1 cellular context compared by ENCODE assay signal in the genomic region with DNA sequence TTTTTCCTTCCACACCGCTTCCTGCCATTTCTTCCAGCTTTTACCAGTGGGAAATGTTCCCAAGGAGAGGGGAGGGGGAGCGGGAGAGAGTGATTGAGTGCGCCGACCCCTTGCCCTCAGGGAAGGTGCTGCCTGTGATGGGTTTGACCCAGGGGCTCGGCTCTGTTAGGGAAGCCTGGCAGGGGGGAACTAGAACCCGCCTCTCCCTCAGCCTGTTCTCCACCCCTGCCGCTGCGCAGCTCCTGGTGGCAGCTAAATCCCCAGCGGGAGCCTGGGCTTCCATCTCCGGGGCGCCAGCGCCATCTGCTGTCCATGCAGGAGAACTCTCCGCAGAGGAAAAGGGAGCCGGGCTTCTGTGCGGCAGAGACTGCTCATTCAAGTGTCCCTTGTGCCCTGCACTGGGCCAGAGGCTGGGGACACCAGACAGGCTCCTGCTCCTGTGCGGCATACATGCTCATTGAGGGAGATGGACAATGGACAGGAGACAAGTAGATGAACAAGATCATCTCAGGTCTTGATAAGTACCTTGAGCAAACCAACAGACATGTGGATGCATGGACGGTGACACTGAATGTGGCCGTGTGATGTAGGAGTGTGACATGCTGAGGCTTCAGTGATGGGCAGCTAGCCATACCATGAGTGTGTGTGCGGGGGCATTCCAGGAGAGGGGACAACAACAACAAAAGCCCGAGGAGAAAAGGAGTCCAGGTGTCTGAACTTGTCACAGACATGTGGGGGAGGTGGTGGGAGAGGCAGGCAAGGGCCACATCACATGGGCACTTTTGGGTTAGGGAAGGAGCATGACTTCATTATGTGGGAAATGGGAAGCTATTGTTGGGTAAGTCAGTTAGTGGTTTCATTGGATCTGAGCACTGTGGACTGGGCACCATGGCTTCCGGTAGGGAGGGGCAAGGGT.
TF ChIP-seq lines count a peak whose summit lies in the region.

No MANE protein-coding gene starts in this region.

TF ChIP-seq in HepG2, 621 proteins besides CTCF, POLR2A, EP300 and RAD21 (continues in another document):
- TF ChIP-seq, protein P1, sequence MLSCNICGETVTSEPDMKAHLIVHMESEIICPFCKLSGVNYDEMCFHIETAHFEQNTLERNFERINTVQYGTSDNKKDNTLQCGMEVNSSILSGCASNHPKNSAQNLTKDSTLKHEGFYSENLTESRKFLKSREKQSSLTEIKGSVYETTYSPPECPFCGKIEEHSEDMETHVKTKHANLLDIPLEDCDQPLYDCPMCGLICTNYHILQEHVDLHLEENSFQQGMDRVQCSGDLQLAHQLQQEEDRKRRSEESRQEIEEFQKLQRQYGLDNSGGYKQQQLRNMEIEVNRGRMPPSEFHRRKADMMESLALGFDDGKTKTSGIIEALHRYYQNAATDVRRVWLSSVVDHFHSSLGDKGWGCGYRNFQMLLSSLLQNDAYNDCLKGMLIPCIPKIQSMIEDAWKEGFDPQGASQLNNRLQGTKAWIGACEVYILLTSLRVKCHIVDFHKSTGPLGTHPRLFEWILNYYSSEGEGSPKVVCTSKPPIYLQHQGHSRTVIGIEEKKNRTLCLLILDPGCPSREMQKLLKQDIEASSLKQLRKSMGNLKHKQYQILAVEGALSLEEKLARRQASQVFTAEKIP (CRISPR knock-in tag; IDR thresholded peaks at IDR 0.05; ENCODE audit: borderline replicate concordance) = no peak
- TF ChIP-seq ZNF557 (CRISPR knock-in tag; IDR thresholded peaks at IDR 0.05) (no peak), IRF2 (CRISPR knock-in tag; IDR thresholded peaks at IDR 0.05) (peak; percentile 49; the same call in 1 of the 2 replicates), ATF7 (IDR thresholded peaks at IDR 0.05) (no peak), ATF7 (CRISPR knock-in tag; IDR thresholded peaks at IDR 0.05) (no peak), TARDBP (CRISPR knock-in tag; IDR thresholded peaks at IDR 0.05) (peak; percentile 80; the same call in 1 of the 2 replicates), ZNF101 (CRISPR knock-in tag; IDR thresholded peaks at IDR 0.05; ENCODE audit: borderline replicate concordance, low read depth) (no peak), ZFAT (CRISPR knock-in tag; conservative IDR thresholded peaks at IDR 0.05) (no peak), TEAD2 (CRISPR knock-in tag; IDR thresholded peaks at IDR 0.05) (no peak), NR2C2 (CRISPR knock-in tag; IDR thresholded peaks at IDR 0.05; ENCODE audit: borderline replicate concordance) (no peak), ADNP (CRISPR knock-in tag; IDR thresholded peaks at IDR 0.05) (no peak), CHD4 (IDR thresholded peaks at IDR 0.05; ENCODE audit: borderline replicate concordance, low read length) (no peak), JUNB (CRISPR knock-in tag; IDR thresholded peaks at IDR 0.05; ENCODE audit: borderline replicate concordance) (no peak), ARID2 (CRISPR knock-in tag; IDR thresholded peaks at IDR 0.05; ENCODE audit: borderline replicate concordance) (no peak), RCOR2 (CRISPR knock-in tag; IDR thresholded peaks at IDR 0.05) (no peak), ZNF180 (CRISPR knock-in tag; IDR thresholded peaks at IDR 0.05; ENCODE audit: borderline replicate concordance, low read depth) (no peak), ZSCAN22 (CRISPR knock-in tag; IDR thresholded peaks at IDR 0.05) (no peak), NFE2L2 (IDR thresholded peaks at IDR 0.05; ENCODE audit: low read length) (no peak), CENPX (CRISPR knock-in tag; IDR thresholded peaks at IDR 0.05) (no peak), ZNF546 (CRISPR knock-in tag; conservative IDR thresholded peaks at IDR 0.05) (no peak), CHCHD3 (CRISPR knock-in tag; IDR thresholded peaks at IDR 0.05) (no peak), NFRKB (IDR thresholded peaks at IDR 0.05) (no peak), KDM1A (CRISPR knock-in tag; IDR thresholded peaks at IDR 0.05) (0 out of 2 replicates have a peak, but pooled peaks have one; percentile 15), ZNF572 (CRISPR knock-in tag; IDR thresholded peaks at IDR 0.05) (peak; percentile 59; the same call in 1 of the 2 replicates), ZNF670 (CRISPR knock-in tag; IDR thresholded peaks at IDR 0.05; ENCODE audit: borderline replicate concordance) (no peak), ZNF225 (CRISPR knock-in tag; IDR thresholded peaks at IDR 0.05) (0 out of 2 replicates have a peak, but pooled peaks have one; percentile 50), RFXANK (CRISPR knock-in tag; IDR thresholded peaks at IDR 0.05) (no peak)
- TF ChIP-seq, protein P2, sequence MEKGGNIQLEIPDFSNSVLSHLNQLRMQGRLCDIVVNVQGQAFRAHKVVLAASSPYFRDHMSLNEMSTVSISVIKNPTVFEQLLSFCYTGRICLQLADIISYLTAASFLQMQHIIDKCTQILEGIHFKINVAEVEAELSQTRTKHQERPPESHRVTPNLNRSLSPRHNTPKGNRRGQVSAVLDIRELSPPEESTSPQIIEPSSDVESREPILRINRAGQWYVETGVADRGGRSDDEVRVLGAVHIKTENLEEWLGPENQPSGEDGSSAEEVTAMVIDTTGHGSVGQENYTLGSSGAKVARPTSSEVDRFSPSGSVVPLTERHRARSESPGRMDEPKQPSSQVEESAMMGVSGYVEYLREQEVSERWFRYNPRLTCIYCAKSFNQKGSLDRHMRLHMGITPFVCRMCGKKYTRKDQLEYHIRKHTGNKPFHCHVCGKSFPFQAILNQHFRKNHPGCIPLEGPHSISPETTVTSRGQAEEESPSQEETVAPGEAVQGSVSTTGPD (CRISPR knock-in tag; IDR thresholded peaks at IDR 0.05) = no peak
- TF ChIP-seq, protein P3, sequence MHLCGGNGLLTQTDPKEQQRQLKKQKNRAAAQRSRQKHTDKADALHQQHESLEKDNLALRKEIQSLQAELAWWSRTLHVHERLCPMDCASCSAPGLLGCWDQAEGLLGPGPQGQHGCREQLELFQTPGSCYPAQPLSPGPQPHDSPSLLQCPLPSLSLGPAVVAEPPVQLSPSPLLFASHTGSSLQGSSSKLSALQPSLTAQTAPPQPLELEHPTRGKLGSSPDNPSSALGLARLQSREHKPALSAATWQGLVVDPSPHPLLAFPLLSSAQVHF (CRISPR knock-in tag; IDR thresholded peaks at IDR 0.05) = no peak
- TF ChIP-seq, protein P4, sequence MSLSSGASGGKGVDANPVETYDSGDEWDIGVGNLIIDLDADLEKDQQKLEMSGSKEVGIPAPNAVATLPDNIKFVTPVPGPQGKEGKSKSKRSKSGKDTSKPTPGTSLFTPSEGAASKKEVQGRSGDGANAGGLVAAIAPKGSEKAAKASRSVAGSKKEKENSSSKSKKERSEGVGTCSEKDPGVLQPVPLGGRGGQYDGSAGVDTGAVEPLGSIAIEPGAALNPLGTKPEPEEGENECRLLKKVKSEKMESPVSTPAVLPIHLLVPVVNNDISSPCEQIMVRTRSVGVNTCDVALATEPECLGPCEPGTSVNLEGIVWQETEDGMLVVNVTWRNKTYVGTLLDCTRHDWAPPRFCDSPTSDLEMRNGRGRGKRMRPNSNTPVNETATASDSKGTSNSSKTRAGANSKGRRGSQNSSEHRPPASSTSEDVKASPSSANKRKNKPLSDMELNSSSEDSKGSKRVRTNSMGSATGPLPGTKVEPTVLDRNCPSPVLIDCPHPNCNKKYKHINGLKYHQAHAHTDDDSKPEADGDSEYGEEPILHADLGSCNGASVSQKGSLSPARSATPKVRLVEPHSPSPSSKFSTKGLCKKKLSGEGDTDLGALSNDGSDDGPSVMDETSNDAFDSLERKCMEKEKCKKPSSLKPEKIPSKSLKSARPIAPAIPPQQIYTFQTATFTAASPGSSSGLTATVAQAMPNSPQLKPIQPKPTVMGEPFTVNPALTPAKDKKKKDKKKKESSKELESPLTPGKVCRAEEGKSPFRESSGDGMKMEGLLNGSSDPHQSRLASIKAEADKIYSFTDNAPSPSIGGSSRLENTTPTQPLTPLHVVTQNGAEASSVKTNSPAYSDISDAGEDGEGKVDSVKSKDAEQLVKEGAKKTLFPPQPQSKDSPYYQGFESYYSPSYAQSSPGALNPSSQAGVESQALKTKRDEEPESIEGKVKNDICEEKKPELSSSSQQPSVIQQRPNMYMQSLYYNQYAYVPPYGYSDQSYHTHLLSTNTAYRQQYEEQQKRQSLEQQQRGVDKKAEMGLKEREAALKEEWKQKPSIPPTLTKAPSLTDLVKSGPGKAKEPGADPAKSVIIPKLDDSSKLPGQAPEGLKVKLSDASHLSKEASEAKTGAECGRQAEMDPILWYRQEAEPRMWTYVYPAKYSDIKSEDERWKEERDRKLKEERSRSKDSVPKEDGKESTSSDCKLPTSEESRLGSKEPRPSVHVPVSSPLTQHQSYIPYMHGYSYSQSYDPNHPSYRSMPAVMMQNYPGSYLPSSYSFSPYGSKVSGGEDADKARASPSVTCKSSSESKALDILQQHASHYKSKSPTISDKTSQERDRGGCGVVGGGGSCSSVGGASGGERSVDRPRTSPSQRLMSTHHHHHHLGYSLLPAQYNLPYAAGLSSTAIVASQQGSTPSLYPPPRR (CRISPR knock-in tag; IDR thresholded peaks at IDR 0.05; ENCODE audit: borderline replicate concordance) = peak; percentile 20; the same call in 1 of the 2 replicates
- TF ChIP-seq, protein P5, sequence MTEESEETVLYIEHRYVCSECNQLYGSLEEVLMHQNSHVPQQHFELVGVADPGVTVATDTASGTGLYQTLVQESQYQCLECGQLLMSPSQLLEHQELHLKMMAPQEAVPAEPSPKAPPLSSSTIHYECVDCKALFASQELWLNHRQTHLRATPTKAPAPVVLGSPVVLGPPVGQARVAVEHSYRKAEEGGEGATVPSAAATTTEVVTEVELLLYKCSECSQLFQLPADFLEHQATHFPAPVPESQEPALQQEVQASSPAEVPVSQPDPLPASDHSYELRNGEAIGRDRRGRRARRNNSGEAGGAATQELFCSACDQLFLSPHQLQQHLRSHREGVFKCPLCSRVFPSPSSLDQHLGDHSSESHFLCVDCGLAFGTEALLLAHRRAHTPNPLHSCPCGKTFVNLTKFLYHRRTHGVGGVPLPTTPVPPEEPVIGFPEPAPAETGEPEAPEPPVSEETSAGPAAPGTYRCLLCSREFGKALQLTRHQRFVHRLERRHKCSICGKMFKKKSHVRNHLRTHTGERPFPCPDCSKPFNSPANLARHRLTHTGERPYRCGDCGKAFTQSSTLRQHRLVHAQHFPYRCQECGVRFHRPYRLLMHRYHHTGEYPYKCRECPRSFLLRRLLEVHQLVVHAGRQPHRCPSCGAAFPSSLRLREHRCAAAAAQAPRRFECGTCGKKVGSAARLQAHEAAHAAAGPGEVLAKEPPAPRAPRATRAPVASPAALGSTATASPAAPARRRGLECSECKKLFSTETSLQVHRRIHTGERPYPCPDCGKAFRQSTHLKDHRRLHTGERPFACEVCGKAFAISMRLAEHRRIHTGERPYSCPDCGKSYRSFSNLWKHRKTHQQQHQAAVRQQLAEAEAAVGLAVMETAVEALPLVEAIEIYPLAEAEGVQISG (CRISPR knock-in tag; IDR thresholded peaks at IDR 0.05) = peak; percentile 74; the same call in 1 of the 2 replicates
- TF ChIP-seq, protein P6, sequence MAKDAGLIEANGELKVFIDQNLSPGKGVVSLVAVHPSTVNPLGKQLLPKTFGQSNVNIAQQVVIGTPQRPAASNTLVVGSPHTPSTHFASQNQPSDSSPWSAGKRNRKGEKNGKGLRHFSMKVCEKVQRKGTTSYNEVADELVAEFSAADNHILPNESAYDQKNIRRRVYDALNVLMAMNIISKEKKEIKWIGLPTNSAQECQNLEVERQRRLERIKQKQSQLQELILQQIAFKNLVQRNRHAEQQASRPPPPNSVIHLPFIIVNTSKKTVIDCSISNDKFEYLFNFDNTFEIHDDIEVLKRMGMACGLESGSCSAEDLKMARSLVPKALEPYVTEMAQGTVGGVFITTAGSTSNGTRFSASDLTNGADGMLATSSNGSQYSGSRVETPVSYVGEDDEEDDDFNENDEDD (CRISPR knock-in tag; IDR thresholded peaks at IDR 0.05; ENCODE audit: borderline replicate concordance) = no peak
- TF ChIP-seq, protein P7, sequence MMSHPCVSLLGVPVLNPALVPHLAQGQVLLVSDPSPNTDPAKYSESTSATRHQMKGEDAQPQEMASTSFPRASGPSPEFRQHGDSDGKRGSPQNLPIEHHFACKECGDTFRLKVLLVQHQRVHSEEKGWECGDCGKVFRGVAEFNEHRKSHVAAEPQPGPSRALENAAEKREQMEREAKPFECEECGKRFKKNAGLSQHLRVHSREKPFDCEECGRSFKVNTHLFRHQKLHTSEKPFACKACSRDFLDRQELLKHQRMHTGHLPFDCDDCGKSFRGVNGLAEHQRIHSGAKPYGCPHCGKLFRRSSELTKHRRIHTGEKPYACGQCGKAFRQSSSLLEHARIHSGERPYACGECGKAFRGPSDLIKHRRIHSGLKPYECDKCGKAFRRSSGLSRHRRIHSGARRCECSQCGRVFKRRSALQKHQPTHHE (CRISPR knock-in tag; IDR thresholded peaks at IDR 0.05; ENCODE audit: borderline replicate concordance) = no peak
- TF ChIP-seq, protein P8, sequence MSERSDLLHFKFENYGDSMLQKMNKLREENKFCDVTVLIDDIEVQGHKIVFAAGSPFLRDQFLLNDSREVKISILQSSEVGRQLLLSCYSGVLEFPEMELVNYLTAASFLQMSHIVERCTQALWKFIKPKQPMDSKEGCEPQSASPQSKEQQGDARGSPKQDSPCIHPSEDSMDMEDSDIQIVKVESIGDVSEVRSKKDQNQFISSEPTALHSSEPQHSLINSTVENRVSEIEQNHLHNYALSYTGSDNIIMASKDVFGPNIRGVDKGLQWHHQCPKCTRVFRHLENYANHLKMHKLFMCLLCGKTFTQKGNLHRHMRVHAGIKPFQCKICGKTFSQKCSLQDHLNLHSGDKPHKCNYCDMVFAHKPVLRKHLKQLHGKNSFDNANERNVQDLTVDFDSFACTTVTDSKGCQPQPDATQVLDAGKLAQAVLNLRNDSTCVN (CRISPR knock-in tag; IDR thresholded peaks at IDR 0.05; ENCODE audit: borderline replicate concordance) = 0 out of 2 replicates have a peak, but pooled peaks have one; percentile 28
- TF ChIP-seq, protein P9, sequence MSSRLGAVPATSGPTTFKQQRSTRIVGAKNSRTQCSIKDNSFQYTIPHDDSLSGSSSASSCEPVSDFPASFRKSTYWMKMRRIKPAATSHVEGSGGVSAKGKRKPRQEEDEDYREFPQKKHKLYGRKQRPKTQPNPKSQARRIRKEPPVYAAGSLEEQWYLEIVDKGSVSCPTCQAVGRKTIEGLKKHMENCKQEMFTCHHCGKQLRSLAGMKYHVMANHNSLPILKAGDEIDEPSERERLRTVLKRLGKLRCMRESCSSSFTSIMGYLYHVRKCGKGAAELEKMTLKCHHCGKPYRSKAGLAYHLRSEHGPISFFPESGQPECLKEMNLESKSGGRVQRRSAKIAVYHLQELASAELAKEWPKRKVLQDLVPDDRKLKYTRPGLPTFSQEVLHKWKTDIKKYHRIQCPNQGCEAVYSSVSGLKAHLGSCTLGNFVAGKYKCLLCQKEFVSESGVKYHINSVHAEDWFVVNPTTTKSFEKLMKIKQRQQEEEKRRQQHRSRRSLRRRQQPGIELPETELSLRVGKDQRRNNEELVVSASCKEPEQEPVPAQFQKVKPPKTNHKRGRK (CRISPR knock-in tag; IDR thresholded peaks at IDR 0.05) = no peak; the same call in 1 of the 2 replicates
- TF ChIP-seq, protein P10, sequence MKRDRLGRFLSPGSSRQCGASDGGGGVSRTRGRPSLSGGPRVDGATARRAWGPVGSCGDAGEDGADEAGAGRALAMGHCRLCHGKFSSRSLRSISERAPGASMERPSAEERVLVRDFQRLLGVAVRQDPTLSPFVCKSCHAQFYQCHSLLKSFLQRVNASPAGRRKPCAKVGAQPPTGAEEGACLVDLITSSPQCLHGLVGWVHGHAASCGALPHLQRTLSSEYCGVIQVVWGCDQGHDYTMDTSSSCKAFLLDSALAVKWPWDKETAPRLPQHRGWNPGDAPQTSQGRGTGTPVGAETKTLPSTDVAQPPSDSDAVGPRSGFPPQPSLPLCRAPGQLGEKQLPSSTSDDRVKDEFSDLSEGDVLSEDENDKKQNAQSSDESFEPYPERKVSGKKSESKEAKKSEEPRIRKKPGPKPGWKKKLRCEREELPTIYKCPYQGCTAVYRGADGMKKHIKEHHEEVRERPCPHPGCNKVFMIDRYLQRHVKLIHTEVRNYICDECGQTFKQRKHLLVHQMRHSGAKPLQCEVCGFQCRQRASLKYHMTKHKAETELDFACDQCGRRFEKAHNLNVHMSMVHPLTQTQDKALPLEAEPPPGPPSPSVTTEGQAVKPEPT (CRISPR knock-in tag; IDR thresholded peaks at IDR 0.05; ENCODE audit: low read depth) = peak; percentile 72; the same call in 1 of the 2 replicates
